Comparison of ENCODE assay signal across 11 cellular contexts in the genomic region with DNA sequence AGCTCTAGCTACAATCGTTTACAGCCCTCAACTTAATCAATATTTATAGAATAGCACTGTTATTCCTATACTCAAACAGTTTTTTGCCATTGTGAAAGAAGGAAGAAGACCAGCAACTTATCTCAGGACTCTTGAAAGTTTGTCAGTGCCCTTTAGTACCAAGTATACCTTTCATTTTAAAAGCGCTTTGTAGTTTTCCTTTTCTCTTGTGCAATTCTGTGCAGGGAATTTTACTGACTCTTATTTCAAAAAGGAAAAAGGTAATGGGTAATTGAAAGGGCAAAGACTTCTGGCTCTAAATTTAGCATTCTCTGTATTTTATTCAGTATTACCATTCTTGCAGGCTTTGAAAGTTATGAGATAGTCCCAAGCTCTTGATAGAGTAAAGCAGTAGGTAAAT. TPM values are rescaled to one million over a fixed set of nuclear protein-coding genes. Genes with fewer than 3 reads are reported as not detected.
"Had no signal": no experiment of that assay in that cellular context is flagged by ENCODE, and none has a peak within 500 bp of the region (broad histone marks: within the 10 kb centered on the region; RNA-seq: fewer than 3 reads in every experiment).

No MANE protein-coding gene starts in this region.

- H3K27ac Mint-ChIP-seq: HFFc6, IgD-negative memory B cell had no signal

- H3K27ac ChIP-seq: HL-60 had no signal

- DNase-seq: GOT3, H7, HFFc6, KG1 had no signal

- H3K9me3 ChIP-seq: HAP-1 had no signal

- H3K4me1 ChIP-seq: HAP-1 had no signal

- ATAC-seq: HCT116, HepG2 had no signal

- H3K9me3 Mint-ChIP-seq: IgD-negative memory B cell had no signal

- H3K27me3 Mint-ChIP-seq: IgD-negative memory B cell had no signal

- H3K4me3 ChIP-seq: HAP-1 had no signal

- FAIRE-seq: HepG2 had no signal

- H3K36me3 ChIP-seq: HAP-1 had no signal

- H3K36me3 Mint-ChIP-seq: IgD-negative memory B cell had no signal

- H3K4me3 Mint-ChIP-seq: HFFc6, IgD-negative memory B cell had no signal

- H3K4me1 Mint-ChIP-seq: IgD-negative memory B cell had no signal

RNA-seq across cellular contexts. Expression of gene RHAG, which starts 16.8 kb away (rescaled TPM):
- total RNA-seq: H4, HepG2, HFFc6 had no signal
- polyA plus RNA-seq: HepG2, IgD-negative memory B cell had no signal

RNA-seq across cellular contexts. Expression of gene CRISP2, which starts 59.9 kb away (rescaled TPM):
- total RNA-seq: H7, HepG2, HFFc6, HT1080 had no signal
- polyA plus RNA-seq: HepG2, IgD-negative memory B cell had no signal
